Comparison of ENCODE assay signal across 24 cellular contexts in genomic region chr12:56801661-56802622, GRCh38. TPM values are rescaled to one million over a fixed set of nuclear protein-coding genes. Genes with fewer than 3 reads are reported as not detected.
"Had no signal": no experiment of that assay in that cellular context is flagged by ENCODE, and none has a peak within 500 bp of the region (broad histone marks: within the 10 kb centered on the region; RNA-seq: fewer than 3 reads in every experiment).

No MANE protein-coding gene starts in this region.

- ATAC-seq: activated CD8-positive, alpha-beta T cell treated with anti-CD3 and anti-CD28 coated beads for 36 hours; activated naive CD8-positive, alpha-beta T cell treated with anti-CD3 and anti-CD28 coated beads, Interleukin-2, amount 50 U/mL, for 24 hours; activated T-cell treated with anti-CD3 and anti-CD28 coated beads, Interleukin-2, amount 50 U/mL, for 4 hours; activated T-helper 17 cell treated with anti-CD3 and anti-CD28 coated beads, Interleukin-2, amount 50 U/mL, for 72 hours; foreskin keratinocyte; heart left ventricle; left lung; stimulated activated naive B cell treated with anti-CD40 and anti-IgM and Interleukin-4, amounts not matched to agents 10 μg/mL and 1 μg/mL and 100 μg/mL, for 72 hours; T-helper 17 cell; WTC11 had no signal

- H3K36me3 ChIP-seq: heart left ventricle, left lung, neutrophil, sigmoid colon, stomach, transverse colon had no signal

- H3K4me3 ChIP-seq: heart left ventricle, left lung, lung, sigmoid colon, stomach, transverse colon had no signal

- H3K27ac ChIP-seq: foreskin keratinocyte, heart left ventricle, left lung, neutrophil, stomach, transverse colon had no signal

- H3K27me3 ChIP-seq: foreskin keratinocyte, heart left ventricle, left lung, neutrophil, sigmoid colon, stomach, transverse colon had no signal

- DNase-seq: activated CD4-positive, alpha-beta T cell treated with anti-CD3 and anti-CD28 coated beads, Interleukin-2, amount 50 U/mL, for 1 hour; activated CD8-positive, alpha-beta T cell treated with anti-CD3 and anti-CD28 coated beads for 36 hours; activated gamma-delta T cell treated with Interleukin-2 at 50 U/mL for 16 hours; activated naive CD8-positive, alpha-beta T cell treated with anti-CD3 and anti-CD28 coated beads, Interleukin-2, amount 50 U/mL, for 24 hours; activated T-cell treated with anti-CD3 and anti-CD28 coated beads, Interleukin-2, amount 50 U/mL, for 4 hours; amygdala; central memory CD4-positive, alpha-beta T cell; foreskin keratinocyte; heart left ventricle; hypothalamus; left lung; retina; sigmoid colon; small intestine; stimulated activated CD4-positive, alpha-beta T cell treated with anti-CD3 and anti-CD28 coated beads, Interleukin-2, amount 100 ng/mL, for 24 hours; stimulated activated naive B cell treated with anti-CD40 and anti-IgM and Interleukin-4, amounts not matched to agents 10 μg/mL and 1 μg/mL and 100 μg/mL, for 72 hours; stomach; T-helper 17 cell; transverse colon had no signal

- H3K9me3 ChIP-seq: left lung, neutrophil, sigmoid colon, stomach, transverse colon had no signal

- H3K4me1 ChIP-seq: foreskin keratinocyte, heart left ventricle, left lung, transverse colon had no signal

- FAIRE-seq: endothelial cell of umbilical vein, small intestine had no signal

RNA-seq across cellular contexts. Expression of gene HSD17B6, which starts 38.8 kb away (rescaled TPM):
- total RNA-seq: endothelial cell of umbilical vein had no signal
